In genomic region chr21:45128613-45129226, GRCh38 we compare ENCODE assay signal across 8 cellular contexts. TPM values are rescaled to one million over a fixed set of nuclear protein-coding genes. Genes with fewer than 3 reads are reported as not detected.
A peak's percentile ranks its signal among the peaks of the same experiment; 100 is the strongest.
DNase-seq lines count a peak whose midpoint lies in the region; ATAC-seq lines count a peak whose summit lies in the region.

No MANE protein-coding gene starts in this region.

- no peak overlapping the region for H3K27ac Mint-ChIP-seq in activated CD8-positive, alpha-beta T cell treated with anti-CD3 and anti-CD28 coated beads, Interleukin-2, amount 10 ng/mL, durations not matched to agents 7 days and 5 days

- peaks cover 24% of the 10 kb centered on the region for H3K4me1 Mint-ChIP-seq in activated CD8-positive, alpha-beta T cell treated with anti-CD3 and anti-CD28 coated beads, Interleukin-2, amount 10 ng/mL, durations not matched to agents 7 days and 5 days (ENCODE audit: low read depth)

- H3K9me3 ChIP-seq in effector memory CD4-positive, alpha-beta T cell (ENCODE audit: control insufficient read depth, low read length): no peaks in the 10 kb centered on the region

- H3K4me3 ChIP-seq in effector memory CD4-positive, alpha-beta T cell (ENCODE audit: insufficient read depth, low read depth, low read length, poor library complexity, severe bottlenecking): no peak overlapping the region

- POLR2A ChIA-PET in activated CD8-positive, alpha-beta T cell treated with anti-CD3 and anti-CD28 coated beads, Interleukin-2, amount 10 ng/mL, durations not matched to agents 7 days and 5 days (lab: Charles Lee): interaction anchor here (1.1 kb wide), 1 partner anchor 180 kb away, joined by 4 read pairs; no protein-coding TSS in a partner anchor

- H3K27me3 ChIP-seq in effector memory CD4-positive, alpha-beta T cell (replicated peaks; ENCODE audit: control insufficient read depth, insufficient read depth, low read length, poor library complexity, severe bottlenecking): no peaks in the 10 kb centered on the region

- H3K4me3 Mint-ChIP-seq in activated CD8-positive, alpha-beta T cell treated with anti-CD3 and anti-CD28 coated beads, Interleukin-2, amount 10 ng/mL, durations not matched to agents 7 days and 5 days: no peak overlapping the region

- CTCF ChIA-PET in activated CD8-positive, alpha-beta T cell treated with anti-CD3 and anti-CD28 coated beads, Interleukin-2, amount 10 ng/mL, durations not matched to agents 7 days and 5 days (lab: Charles Lee): interaction anchor here (0.6 to 10.1 kb wide), 42 partner anchors 9 to 329 kb away, joined by 3 to 187 read pairs (median 5); partner anchors contain the start of genes ADARB1 and SLX9

- H3K36me3 ChIP-seq in effector memory CD4-positive, alpha-beta T cell (ENCODE audit: control insufficient read depth, insufficient read depth, low read length): peaks cover 3% of the 10 kb centered on the region

- H3K36me3 Mint-ChIP-seq in activated CD8-positive, alpha-beta T cell treated with anti-CD3 and anti-CD28 coated beads, Interleukin-2, amount 10 ng/mL, durations not matched to agents 7 days and 5 days (ENCODE audit: low read depth): peaks cover 8% of the 10 kb centered on the region

- ATAC-seq in activated CD8-positive, alpha-beta T cell treated with anti-CD3 and anti-CD28 coated beads, Interleukin-2, amount 10 ng/mL, durations not matched to agents 7 days and 5 days: peak; percentile 97
- ATAC-seq in GM21737 (IDR thresholded peaks at IDR 0.05; ENCODE audit: unreplicated experiment): no peak

- no peaks in the 10 kb centered on the region for H3K4me1 ChIP-seq in effector memory CD4-positive, alpha-beta T cell (ENCODE audit: control insufficient read depth, insufficient read depth, low read length, poor library complexity, severe bottlenecking)

- no peaks in the 10 kb centered on the region for H3K27me3 Mint-ChIP-seq in activated CD8-positive, alpha-beta T cell treated with anti-CD3 and anti-CD28 coated beads, Interleukin-2, amount 10 ng/mL, durations not matched to agents 7 days and 5 days (ENCODE audit: low read depth)

- H3K27ac ChIP-seq in effector memory CD4-positive, alpha-beta T cell (ENCODE audit: insufficient read depth, low read length, poor library complexity, severe bottlenecking): no peak overlapping the region

- DNase-seq in AG20443 (ENCODE audit: low spot score) (peak; percentile 72), H4 (ENCODE audit: low spot score) (peak; percentile 84), NCI-H748 (lab: John Stamatoyannopoulos, UW; ENCODE audit: unreplicated experiment) (peak; percentile 65), middle frontal gyrus (ENCODE audit: extremely low spot score, low spot score) (peak; percentile 33)
- DNase-seq in activated CD8-positive, alpha-beta T cell treated with anti-CD3 and anti-CD28 coated beads, Interleukin-2, amount 10 ng/mL, durations not matched to agents 7 days and 5 days: peak; percentile 83
- peak; percentile 55 to 62 (median 60) for DNase-seq in effector memory CD4-positive, alpha-beta T cell
- peak; percentile 65 for DNase-seq in stimulated activated CD8-positive, alpha-beta memory T cell treated with anti-CD3 and anti-CD28 coated beads, Interleukin-4, amount 100 ng/mL, for 24 hours (ENCODE audit: low read depth)

- H3K9me3 Mint-ChIP-seq in activated CD8-positive, alpha-beta T cell treated with anti-CD3 and anti-CD28 coated beads, Interleukin-2, amount 10 ng/mL, durations not matched to agents 7 days and 5 days (ENCODE audit: insufficient read depth): no peaks in the 10 kb centered on the region

RNA-seq across cellular contexts. Expression of gene ADARB1, which starts 54.3 kb away (rescaled TPM):
- 5.5 and 10.2 TPM in 2 replicates for total RNA-seq in H4 (2014; rRNA removed; shearing (Covaris generic))
- total RNA-seq in activated CD8-positive, alpha-beta T cell treated with anti-CD3 and anti-CD28 coated beads, Interleukin-2, amount 10 ng/mL, durations not matched to agents 7 days and 5 days: 10 to 100 TPM; 52.9 to 66.2 TPM

Comparison
In these comparisons a context has a peak if more than half of its experiments do, and no peak if none do; other contexts are left out.
1. DNase-seq: peak in every context shown above with its lines; median percentile 84 in H4; 83 in activated CD8-positive, alpha-beta T cell treated with anti-CD3 and anti-CD28 coated beads, Interleukin-2, amount 10 ng/mL, durations not matched to agents 7 days and 5 days; 72 in AG20443; 65 in NCI-H748; 65 in stimulated activated CD8-positive, alpha-beta memory T cell treated with anti-CD3 and anti-CD28 coated beads, Interleukin-4, amount 100 ng/mL, for 24 hours; 60 in effector memory CD4-positive, alpha-beta T cell; 33 in middle frontal gyrus.